Comparison of ENCODE assay signal across 1 cellular context in the genomic region with DNA sequence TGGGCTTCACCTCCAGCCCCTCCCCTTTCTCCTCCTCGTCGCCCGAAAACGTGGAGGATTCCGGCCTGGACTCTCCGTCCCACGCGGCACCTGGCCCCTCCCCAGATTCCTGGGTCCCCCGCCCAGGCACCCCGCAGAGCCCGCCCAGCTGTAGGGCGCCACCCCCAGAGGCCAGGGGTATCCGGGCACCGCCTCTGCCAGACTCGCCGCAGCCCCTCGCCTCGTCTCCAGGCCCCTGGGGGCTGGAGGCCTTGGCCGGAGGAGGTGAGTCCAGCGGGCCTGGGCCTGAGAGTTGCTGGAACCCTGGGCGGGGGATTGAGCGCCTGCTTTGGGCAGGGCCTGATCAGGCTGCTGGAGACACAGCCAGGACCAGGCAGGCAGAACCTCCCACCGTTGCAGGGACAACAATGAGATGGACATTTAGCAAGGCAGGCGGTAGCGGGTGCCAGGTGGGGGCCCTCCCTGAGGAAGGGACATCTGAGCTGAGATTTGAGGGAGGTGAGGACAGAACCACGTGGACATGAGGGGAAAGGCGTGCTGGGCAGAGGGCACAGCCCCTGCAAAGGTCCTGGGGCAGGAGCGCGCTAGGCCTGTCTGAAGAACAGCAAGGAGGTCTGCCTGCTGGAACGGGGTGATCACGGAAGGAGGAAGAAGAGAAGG.
TF ChIP-seq lines count a peak whose summit lies in the region.

No MANE protein-coding gene starts in this region.

TF ChIP-seq in endothelial cell of umbilical vein, 7 proteins besides CTCF, POLR2A, EP300 and RAD21 (continued from another document):
- TF ChIP-seq FOS (IDR thresholded peaks at IDR 0.05; ENCODE audit: borderline replicate concordance, insufficient read depth, low read length), result no peak
- no peak for TF ChIP-seq POLR2AphosphoS5 (IDR thresholded peaks at IDR 0.05; ENCODE audit: insufficient read depth, low read depth, low read length)
- TF ChIP-seq, protein P1, sequence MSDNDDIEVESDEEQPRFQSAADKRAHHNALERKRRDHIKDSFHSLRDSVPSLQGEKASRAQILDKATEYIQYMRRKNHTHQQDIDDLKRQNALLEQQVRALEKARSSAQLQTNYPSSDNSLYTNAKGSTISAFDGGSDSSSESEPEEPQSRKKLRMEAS (IDR thresholded peaks at IDR 0.05; ENCODE audit: insufficient read depth, insufficient read length), result no peak
- TF ChIP-seq EZH2 (IDR thresholded peaks at IDR 0.05; ENCODE audit: borderline replicate concordance, low read depth, low read length, severe bottlenecking), result no peak
- no peak for TF ChIP-seq GATA2 (IDR thresholded peaks at IDR 0.05; ENCODE audit: insufficient read depth, insufficient read length, low read depth, low read length)
